1 cellular context compared by ENCODE assay signal in the genomic region with DNA sequence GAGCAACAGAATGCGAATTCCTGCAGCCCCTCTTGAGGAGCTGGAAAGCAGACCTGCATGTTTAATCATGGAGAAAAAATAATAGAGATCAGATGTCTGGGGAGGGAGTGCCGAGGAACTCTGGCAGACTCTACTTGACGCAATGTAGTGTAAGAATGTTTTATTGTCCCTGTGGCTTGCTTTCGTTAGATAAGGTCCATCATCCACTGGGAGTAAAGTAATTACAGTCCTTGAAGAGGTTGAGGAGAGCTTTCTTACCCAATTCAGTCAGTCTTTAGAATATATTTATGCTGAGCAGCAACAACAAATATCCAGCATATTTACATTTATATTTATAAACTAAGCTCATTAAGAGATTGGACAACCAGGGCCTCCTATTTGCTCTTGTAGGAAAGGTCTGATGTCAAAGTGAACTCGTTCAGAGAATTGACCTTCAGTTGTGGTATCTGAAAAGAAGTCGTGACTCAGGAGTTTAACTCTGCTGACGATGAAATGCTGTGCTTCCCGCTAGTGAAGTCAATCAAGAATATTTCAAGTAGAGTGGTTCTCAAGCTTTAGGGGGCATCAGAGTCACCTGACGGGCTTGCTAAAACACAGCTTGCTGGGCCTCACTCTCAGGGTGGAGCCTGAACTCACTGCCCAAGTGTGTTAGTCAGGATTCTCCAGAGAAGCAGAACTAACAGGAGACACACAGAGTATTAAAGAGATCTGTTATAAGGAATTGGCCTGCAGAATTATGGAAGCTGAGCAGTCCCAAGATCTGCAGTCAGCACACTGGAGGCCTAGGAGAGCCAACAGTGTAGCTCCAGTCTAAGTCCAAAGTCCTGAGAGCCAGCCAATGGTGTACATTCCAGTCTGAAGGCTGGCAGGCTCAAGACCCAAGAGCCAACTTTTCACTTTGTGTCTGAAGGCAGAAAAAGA.
TF ChIP-seq lines count a peak whose summit lies in the region.

No MANE protein-coding gene starts in this region.

TF ChIP-seq in K562, 482 proteins besides CTCF, POLR2A, EP300 and RAD21 (continued from another document and continues in another):
- TF ChIP-seq JUN (IDR thresholded peaks at IDR 0.05; ENCODE audit: borderline replicate concordance, low read depth, low read length) (no peak), JUN (CRISPR knock-in tag; IDR thresholded peaks at IDR 0.05; ENCODE audit: borderline replicate concordance) (no peak), SMAD1 (IDR thresholded peaks at IDR 0.05; ENCODE audit: low read depth, low read length, partially characterized antibody) (no peak), MTA3 (IDR thresholded peaks at IDR 0.05; ENCODE audit: borderline replicate concordance) (no peak), SNIP1 (IDR thresholded peaks at IDR 0.05; ENCODE audit: low read depth) (no peak), KDM4B (IDR thresholded peaks at IDR 0.05; ENCODE audit: borderline replicate concordance in 2 of 2, low read depth in 1 of 2) (no peak), TCF7L2 (IDR thresholded peaks at IDR 0.05; ENCODE audit: low read depth, low read length) (no peak), EWSR1 (IDR thresholded peaks at IDR 0.05; ENCODE audit: borderline replicate concordance, low read depth, partially characterized antibody) (no peak), C11orf30 (IDR thresholded peaks at IDR 0.05; ENCODE audit: low read depth) (peak; percentile 85), LEF1 (IDR thresholded peaks at IDR 0.05) (peak; percentile 81; the same call in 1 of the 2 replicates), MLX (CRISPR knock-in tag; conservative IDR thresholded peaks at IDR 0.05) (no peak), ZNF507 (tag; conservative IDR thresholded peaks at IDR 0.05) (no peak), DACH1 (IDR thresholded peaks at IDR 0.05; ENCODE audit: partially characterized antibody) (no peak), ZBTB17 (CRISPR knock-in tag; IDR thresholded peaks at IDR 0.05) (no peak), SRF (CRISPR knock-in tag; IDR thresholded peaks at IDR 0.05) (no peak; a peak in 1 of 4 replicates), SMAD4 (CRISPR knock-in tag; conservative IDR thresholded peaks at IDR 0.05) (peak; percentile 98), AFF1 (IDR thresholded peaks at IDR 0.05; ENCODE audit: low read depth in 1 of 2, partially characterized antibody in 2 of 2) (peak; percentile 16 to 19), DDX20 (tag; IDR thresholded peaks at IDR 0.05; ENCODE audit: low read depth) (no peak), U2AF2 (optimal IDR thresholded peaks at IDR 0.05; ENCODE audit: low read depth, low read length) (no peak), RBM22 (IDR thresholded peaks at IDR 0.05; ENCODE audit: low read depth, low read length, poor library complexity, severe bottlenecking) (no peak), KLF1 (tag; IDR thresholded peaks at IDR 0.05) (no peak), STAT5B (CRISPR knock-in tag; IDR thresholded peaks at IDR 0.05) (no peak), BRCA1 (IDR thresholded peaks at IDR 0.05) (no peak), BRCA1 (CRISPR knock-in tag; IDR thresholded peaks at IDR 0.05) (no peak), RREB1 (CRISPR knock-in tag; IDR thresholded peaks at IDR 0.05) (0 out of 2 replicates have a peak, but pooled peaks have one; percentile 43), CXXC5 (CRISPR knock-in tag; IDR thresholded peaks at IDR 0.05) (peak; percentile 21; the same call in 1 of the 2 replicates), BACH1 (tag; IDR thresholded peaks at IDR 0.05) (peak; percentile 98), TRIM24 (IDR thresholded peaks at IDR 0.05) (peak; percentile 61 to 85; a peak in 2 of 4 replicates)
- TF ChIP-seq, protein P1, sequence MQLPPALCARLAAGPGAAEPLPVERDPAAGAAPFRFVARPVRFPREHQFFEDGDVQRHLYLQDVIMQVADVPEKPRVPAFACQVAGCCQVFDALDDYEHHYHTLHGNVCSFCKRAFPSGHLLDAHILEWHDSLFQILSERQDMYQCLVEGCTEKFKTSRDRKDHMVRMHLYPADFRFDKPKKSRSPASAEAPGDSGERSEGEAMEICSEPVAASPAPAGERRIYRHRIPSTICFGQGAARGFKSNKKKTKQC (CRISPR knock-in tag; IDR thresholded peaks at IDR 0.05): no peak
- TF ChIP-seq, protein P2, sequence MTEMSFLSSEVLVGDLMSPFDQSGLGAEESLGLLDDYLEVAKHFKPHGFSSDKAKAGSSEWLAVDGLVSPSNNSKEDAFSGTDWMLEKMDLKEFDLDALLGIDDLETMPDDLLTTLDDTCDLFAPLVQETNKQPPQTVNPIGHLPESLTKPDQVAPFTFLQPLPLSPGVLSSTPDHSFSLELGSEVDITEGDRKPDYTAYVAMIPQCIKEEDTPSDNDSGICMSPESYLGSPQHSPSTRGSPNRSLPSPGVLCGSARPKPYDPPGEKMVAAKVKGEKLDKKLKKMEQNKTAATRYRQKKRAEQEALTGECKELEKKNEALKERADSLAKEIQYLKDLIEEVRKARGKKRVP (CRISPR knock-in tag; IDR thresholded peaks at IDR 0.05): peak; percentile 97
- TF ChIP-seq, protein P3, sequence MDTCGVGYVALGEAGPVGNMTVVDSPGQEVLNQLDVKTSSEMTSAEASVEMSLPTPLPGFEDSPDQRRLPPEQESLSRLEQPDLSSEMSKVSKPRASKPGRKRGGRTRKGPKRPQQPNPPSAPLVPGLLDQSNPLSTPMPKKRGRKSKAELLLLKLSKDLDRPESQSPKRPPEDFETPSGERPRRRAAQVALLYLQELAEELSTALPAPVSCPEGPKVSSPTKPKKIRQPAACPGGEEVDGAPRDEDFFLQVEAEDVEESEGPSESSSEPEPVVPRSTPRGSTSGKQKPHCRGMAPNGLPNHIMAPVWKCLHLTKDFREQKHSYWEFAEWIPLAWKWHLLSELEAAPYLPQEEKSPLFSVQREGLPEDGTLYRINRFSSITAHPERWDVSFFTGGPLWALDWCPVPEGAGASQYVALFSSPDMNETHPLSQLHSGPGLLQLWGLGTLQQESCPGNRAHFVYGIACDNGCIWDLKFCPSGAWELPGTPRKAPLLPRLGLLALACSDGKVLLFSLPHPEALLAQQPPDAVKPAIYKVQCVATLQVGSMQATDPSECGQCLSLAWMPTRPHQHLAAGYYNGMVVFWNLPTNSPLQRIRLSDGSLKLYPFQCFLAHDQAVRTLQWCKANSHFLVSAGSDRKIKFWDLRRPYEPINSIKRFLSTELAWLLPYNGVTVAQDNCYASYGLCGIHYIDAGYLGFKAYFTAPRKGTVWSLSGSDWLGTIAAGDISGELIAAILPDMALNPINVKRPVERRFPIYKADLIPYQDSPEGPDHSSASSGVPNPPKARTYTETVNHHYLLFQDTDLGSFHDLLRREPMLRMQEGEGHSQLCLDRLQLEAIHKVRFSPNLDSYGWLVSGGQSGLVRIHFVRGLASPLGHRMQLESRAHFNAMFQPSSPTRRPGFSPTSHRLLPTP (IDR thresholded peaks at IDR 0.05; ENCODE audit: borderline replicate concordance, extremely low read depth, insufficient read length): no peak
- TF ChIP-seq, protein P4, sequence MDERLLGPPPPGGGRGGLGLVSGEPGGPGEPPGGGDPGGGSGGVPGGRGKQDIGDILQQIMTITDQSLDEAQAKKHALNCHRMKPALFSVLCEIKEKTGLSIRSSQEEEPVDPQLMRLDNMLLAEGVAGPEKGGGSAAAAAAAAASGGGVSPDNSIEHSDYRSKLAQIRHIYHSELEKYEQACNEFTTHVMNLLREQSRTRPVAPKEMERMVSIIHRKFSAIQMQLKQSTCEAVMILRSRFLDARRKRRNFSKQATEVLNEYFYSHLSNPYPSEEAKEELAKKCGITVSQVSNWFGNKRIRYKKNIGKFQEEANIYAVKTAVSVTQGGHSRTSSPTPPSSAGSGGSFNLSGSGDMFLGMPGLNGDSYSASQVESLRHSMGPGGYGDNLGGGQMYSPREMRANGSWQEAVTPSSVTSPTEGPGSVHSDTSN (CRISPR knock-in tag; IDR thresholded peaks at IDR 0.05; ENCODE audit: low read depth): no peak
- TF ChIP-seq, protein P4 (tag; conservative IDR thresholded peaks at IDR 0.05; ENCODE audit: low read depth): peak; percentile 89
- TF ChIP-seq, protein P5, sequence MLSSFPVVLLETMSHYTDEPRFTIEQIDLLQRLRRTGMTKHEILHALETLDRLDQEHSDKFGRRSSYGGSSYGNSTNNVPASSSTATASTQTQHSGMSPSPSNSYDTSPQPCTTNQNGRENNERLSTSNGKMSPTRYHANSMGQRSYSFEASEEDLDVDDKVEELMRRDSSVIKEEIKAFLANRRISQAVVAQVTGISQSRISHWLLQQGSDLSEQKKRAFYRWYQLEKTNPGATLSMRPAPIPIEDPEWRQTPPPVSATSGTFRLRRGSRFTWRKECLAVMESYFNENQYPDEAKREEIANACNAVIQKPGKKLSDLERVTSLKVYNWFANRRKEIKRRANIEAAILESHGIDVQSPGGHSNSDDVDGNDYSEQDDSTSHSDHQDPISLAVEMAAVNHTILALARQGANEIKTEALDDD (IDR thresholded peaks at IDR 0.05): peak; percentile 67; the same call in 1 of the 2 replicates
